ENCODE assay signal across 8 cellular contexts in the genomic region with DNA sequence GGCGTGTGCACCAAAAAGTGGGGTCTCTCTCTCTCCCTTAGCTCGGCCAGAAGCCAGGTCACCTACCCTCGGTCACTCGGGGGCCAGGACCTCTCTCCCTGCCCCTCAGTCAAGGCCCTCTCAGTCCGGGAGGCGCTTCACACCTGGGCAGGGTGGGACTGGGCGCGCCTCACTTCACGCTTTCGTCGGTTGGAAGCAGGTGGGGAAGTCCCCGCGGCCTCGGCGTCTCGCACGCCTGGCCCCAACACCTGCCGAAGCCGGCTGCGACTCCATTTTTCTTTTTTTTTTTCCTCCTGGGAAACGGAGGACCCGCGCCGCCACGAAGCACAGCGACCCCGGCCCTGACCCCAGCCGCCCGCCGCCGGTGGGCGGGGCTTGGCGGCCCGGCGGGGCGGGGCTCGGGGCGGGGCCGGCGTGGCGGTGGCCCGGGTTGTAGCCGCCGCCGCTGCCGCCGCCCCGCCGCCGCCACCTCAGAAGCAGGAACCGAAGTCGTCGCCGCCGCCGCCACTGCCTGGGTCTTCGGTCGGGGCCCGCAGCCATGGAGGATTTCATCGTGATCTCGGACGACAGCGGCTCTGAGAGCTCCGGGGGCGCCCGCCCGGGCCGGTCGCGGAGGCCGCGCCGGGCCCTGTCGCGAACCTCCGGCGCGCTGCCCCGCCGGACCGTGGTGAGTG. TPM values are rescaled to one million over a fixed set of nuclear protein-coding genes. Genes with fewer than 3 reads are reported as not detected.
A peak's percentile ranks its signal among the peaks of the same experiment; 100 is the strongest.
DNase-seq lines count a peak whose midpoint lies in the region; ATAC-seq and TF ChIP-seq lines count a peak whose summit lies in the region.
"Not testable (repeated sequence)": the region's sequence is repeated elsewhere in the genome, so short reads cannot be mapped to it uniquely, and the experiment has no call there.

TSS of gene SIMC1 (plus strand) at position 454 of the 674 bp plus-strand sequence. CDS start at position 539, 85 bp downstream.

- not testable (repeated sequence) for H3K27ac Mint-ChIP-seq in Calu3 (ENCODE audit: unreplicated experiment); activated T-helper 1 cell treated with anti-CD3 and anti-CD28 coated beads, Interleukin-12 subunit alpha, Interleukin-12 subunit beta, Interleukin-2, Interleukin-4 antibody, amounts not matched to agents 30 ng/mL and 10 ng/mL and 1 ng/mL, durations not matched to agents 14 hours and 24 hours and 36 hours
- H3K27ac Mint-ChIP-seq in naive B cell, result peak within 1 kb of the TSS; percentile 92 to 98 (median 96)

- H3K36me3 ChIP-seq in esophagus muscularis mucosa, result not testable (repeated sequence)

- peak within 1 kb of the TSS; percentile 58 to 70 (median 59) for H3K4me3 ChIP-seq in esophagus muscularis mucosa

- not testable (repeated sequence) for H3K27me3 ChIP-seq in esophagus muscularis mucosa

- not testable (repeated sequence) for H3K4me1 Mint-ChIP-seq in Calu3 (ENCODE audit: low read depth, unreplicated experiment)
- peaks cover 14% of the 10 kb centered on the region for H3K4me1 Mint-ChIP-seq in activated T-helper 1 cell treated with anti-CD3 and anti-CD28 coated beads, Interleukin-12 subunit alpha, Interleukin-12 subunit beta, Interleukin-2, Interleukin-4 antibody, amounts not matched to agents 30 ng/mL and 10 ng/mL and 1 ng/mL, durations not matched to agents 14 hours and 24 hours and 36 hours (ENCODE audit: low read depth)
- H3K4me1 Mint-ChIP-seq in naive B cell, result peaks cover 6 to 21% (median 6%) of the 10 kb centered on the region in 3 donors

- H3K36me3 Mint-ChIP-seq in Calu3 (ENCODE audit: insufficient read depth, unreplicated experiment); activated T-helper 1 cell treated with anti-CD3 and anti-CD28 coated beads, Interleukin-12 subunit alpha, Interleukin-12 subunit beta, Interleukin-2, Interleukin-4 antibody, amounts not matched to agents 30 ng/mL and 10 ng/mL and 1 ng/mL, durations not matched to agents 14 hours and 24 hours and 36 hours (ENCODE audit: low read depth); naive B cell: not testable (repeated sequence)

- TF ChIP-seq POLR2A in esophagus muscularis mucosa (IDR thresholded peaks at IDR 0.05; ENCODE audit: low read depth), result not testable (repeated sequence)

- peak; percentile 52 for ATAC-seq in GM21360 (IDR thresholded peaks at IDR 0.05; ENCODE audit: unreplicated experiment)
- peak; percentile 73 for ATAC-seq in HG03354 (IDR thresholded peaks at IDR 0.05; ENCODE audit: poor library complexity, severe bottlenecking, unreplicated experiment)
- peak; percentile 77 to 82 for ATAC-seq in naive B cell (ENCODE audit: low read depth in 2 of 2)

- not testable (repeated sequence) for H3K9me3 ChIP-seq in esophagus muscularis mucosa

- H3K27me3 Mint-ChIP-seq in Calu3 (ENCODE audit: unreplicated experiment); activated T-helper 1 cell treated with anti-CD3 and anti-CD28 coated beads, Interleukin-12 subunit alpha, Interleukin-12 subunit beta, Interleukin-2, Interleukin-4 antibody, amounts not matched to agents 30 ng/mL and 10 ng/mL and 1 ng/mL, durations not matched to agents 14 hours and 24 hours and 36 hours (ENCODE audit: insufficient read depth); naive B cell: not testable (repeated sequence)

- TF ChIP-seq EP300 in esophagus muscularis mucosa (IDR thresholded peaks at IDR 0.05), result not testable (repeated sequence)

- intact Hi-C loops in Calu3 (cut with micrococcal nuclease; ENCODE audit: unreplicated experiment); esophagus muscularis mucosa (cut with DNase I): not testable (repeated sequence)
- intact Hi-C loops in activated T-helper 1 cell treated with anti-CD3 and anti-CD28 coated beads, Interleukin-12 subunit alpha, Interleukin-12 subunit beta, Interleukin-2, Interleukin-4 antibody, amounts not matched to agents 30 ng/mL and 10 ng/mL and 1 ng/mL, durations not matched to agents 14 hours and 24 hours and 36 hours (cut with micrococcal nuclease), result loop anchor here (5.0 kb wide), 2 partner anchors 124 to 149 kb away; partner anchors contain the start of genes HIGD2A, KIAA1191 and NOP16

- not testable (repeated sequence) for H3K27ac ChIP-seq in RWPE1
- H3K27ac ChIP-seq in esophagus muscularis mucosa (replicated peaks in 1 of 4), result peak within 1 kb of the TSS in 3 of 4 donors; percentile 47 to 65 (median 62)

- not testable (repeated sequence) for BruUV-seq in Calu3 (replicated peaks; lab: Mats Ljungman, UMichigan)

- POLR2A ChIA-PET in RWPE1 (lab: Yijun Ruan, JAX; ENCODE audit: low non-redundant PET), result not testable (repeated sequence)

- not testable (repeated sequence) for TF ChIP-seq CTCF in Calu3 (IDR thresholded peaks at IDR 0.05; ENCODE audit: unreplicated experiment); RWPE1 (conservative IDR thresholded peaks at IDR 0.05; ENCODE audit: low read depth); esophagus muscularis mucosa (IDR thresholded peaks at IDR 0.05)

- CTCF ChIA-PET in Calu3 (lab: Charles Lee); RWPE1 (lab: Yijun Ruan, JAX): not testable (repeated sequence)

- not testable (repeated sequence) for H3K4me1 ChIP-seq in esophagus muscularis mucosa

- DNase-seq in Calu3 (peak; percentile 69), RWPE1 (ENCODE audit: low spot score) (peak; percentile 53), naive B cell (peak; percentile 84)
- DNase-seq in activated T-helper 1 cell treated with anti-CD3 and anti-CD28 coated beads, Interleukin-12 subunit alpha, Interleukin-12 subunit beta, Interleukin-2, Interleukin-4 antibody, amounts not matched to agents 30 ng/mL and 10 ng/mL and 1 ng/mL, durations not matched to agents 14 hours and 24 hours and 36 hours (ENCODE audit: low spot score), result peak; percentile 59
- not testable (repeated sequence) for DNase-seq in esophagus muscularis mucosa (ENCODE audit: extremely low spot score)
- peak; percentile 18 to 29 for DNase-seq in stimulated activated CD8-positive, alpha-beta memory T cell treated with anti-CD3 and anti-CD28 coated beads, Interleukin-15, amount 100 ng/mL, for 48 hours (ENCODE audit: low read depth in 2 of 2)

- peak within 1 kb of the TSS; percentile 51 for H3K4me3 Mint-ChIP-seq in Calu3 (ENCODE audit: low read depth, unreplicated experiment)
- peak within 1 kb of the TSS; percentile 78 for H3K4me3 Mint-ChIP-seq in activated T-helper 1 cell treated with anti-CD3 and anti-CD28 coated beads, Interleukin-12 subunit alpha, Interleukin-12 subunit beta, Interleukin-2, Interleukin-4 antibody, amounts not matched to agents 30 ng/mL and 10 ng/mL and 1 ng/mL, durations not matched to agents 14 hours and 24 hours and 36 hours
- H3K4me3 Mint-ChIP-seq in naive B cell, result peak within 1 kb of the TSS; percentile 45 to 93 (median 83)

- not testable (repeated sequence) for H3K9me3 Mint-ChIP-seq in Calu3 (ENCODE audit: low read depth, unreplicated experiment); activated T-helper 1 cell treated with anti-CD3 and anti-CD28 coated beads, Interleukin-12 subunit alpha, Interleukin-12 subunit beta, Interleukin-2, Interleukin-4 antibody, amounts not matched to agents 30 ng/mL and 10 ng/mL and 1 ng/mL, durations not matched to agents 14 hours and 24 hours and 36 hours; naive B cell

- WGBS in esophagus muscularis mucosa, result 17% methylated on average over 8 of the region's 81 CpGs

RNA-seq across cellular contexts. Expression of gene SIMC1, which starts in this region (rescaled TPM):
- total RNA-seq in Calu3 (2022) (24.9 and 31.8 TPM in 2 replicates), esophagus muscularis mucosa (10 to 100 TPM; 17.8 to 28.3 (median 22.0) TPM)
- total RNA-seq in activated T-helper 1 cell treated with anti-CD3 and anti-CD28 coated beads, Interleukin-12 subunit alpha, Interleukin-12 subunit beta, Interleukin-2, Interleukin-4 antibody, amounts not matched to agents 30 ng/mL and 10 ng/mL and 1 ng/mL, durations not matched to agents 14 hours and 24 hours and 36 hours, result 36.7 and 42.2 TPM in 2 replicates
- 10 to 100 TPM in 5 of 6 donors, under 1 TPM in 1; 0.43 to 28.1 (median 13.6) TPM for polyA plus RNA-seq in naive B cell (ENCODE audit: low read depth in 6 of 6)
